Comparison of ENCODE assay signal across 2 cellular contexts in the genomic region with DNA sequence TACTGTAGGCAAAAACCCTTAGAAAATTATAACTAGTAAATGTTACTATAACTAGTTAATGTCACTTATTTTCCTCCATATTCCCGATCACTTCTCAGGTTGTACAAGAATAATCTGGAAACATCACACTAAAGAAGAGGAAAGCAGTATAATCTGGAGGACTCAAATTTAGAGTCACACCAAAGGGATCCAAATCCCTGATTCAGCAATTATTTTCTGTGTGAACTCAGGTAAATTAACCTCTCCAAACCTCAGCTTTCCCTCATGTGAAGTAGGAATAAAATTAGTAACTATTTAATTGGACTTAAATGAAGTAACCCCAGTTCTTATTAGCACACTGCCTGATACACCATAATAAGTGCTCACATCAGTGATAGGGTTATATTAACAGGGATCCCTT.
TF ChIP-seq lines count a peak whose summit lies in the region.

No MANE protein-coding gene starts in this region.

TF ChIP-seq in HepG2, 621 proteins besides CTCF, POLR2A, EP300 and RAD21:
- no peak for TF ChIP-seq SMAD1 (CRISPR knock-in tag; IDR thresholded peaks at IDR 0.05; ENCODE audit: borderline replicate concordance, low read depth)
- peak; percentile 93 to 98 for TF ChIP-seq MAFK (conservative IDR thresholded peaks at IDR 0.05 in 1 of 2, IDR thresholded peaks at IDR 0.05 in 1 of 2; ENCODE audit: low read length in 2 of 2)
- peak; percentile 96 for TF ChIP-seq MAFF (IDR thresholded peaks at IDR 0.05; ENCODE audit: low read depth, low read length)
- no peak for TF ChIP-seq SNAI1 (CRISPR knock-in tag; IDR thresholded peaks at IDR 0.05; ENCODE audit: borderline replicate concordance)
TF ChIP-seq in HepG2: peak in this region for 2.

TF ChIP-seq in H1, 55 proteins besides CTCF, POLR2A, EP300 and RAD21:
- TF ChIP-seq MAFK (IDR thresholded peaks at IDR 0.05; ENCODE audit: low read depth, low read length) (peak; percentile 82), TAF7 (optimal IDR thresholded peaks at IDR 0.05; ENCODE audit: borderline replicate concordance, low read depth, low read length) (no peak)
TF ChIP-seq in H1: peak in this region for 1.
